35 cellular contexts compared by ENCODE assay signal in genomic region chr11:111476961-111477360, GRCh38. TPM values are rescaled to one million over a fixed set of nuclear protein-coding genes. Genes with fewer than 3 reads are reported as not detected.
"Had no signal": no experiment of that assay in that cellular context is flagged by ENCODE, and none has a peak within 500 bp of the region (broad histone marks: within the 10 kb centered on the region; RNA-seq: fewer than 3 reads in every experiment).

No MANE protein-coding gene starts in this region.

- H3K36me3 ChIP-seq: gastroesophageal sphincter, heart left ventricle, neutrophil, pancreas, stomach, thyroid gland, vagina had no signal

- DNase-seq: dorsolateral prefrontal cortex; effector CD4-positive, alpha-beta T cell; heart left ventricle; kidney; naive B cell; pancreas; retina; stimulated activated CD4-positive, alpha-beta T cell treated with anti-CD3 and anti-CD28 coated beads, Interleukin-2, amount 100 ng/mL, for 24 hours; stimulated activated CD4-positive, alpha-beta T cell treated with anti-CD3 and anti-CD28 coated beads, Interleukin-4, amount 100 ng/mL, for 24 hours; stimulated activated naive CD4-positive, alpha-beta T cell treated with Interleukin-2 at 50 U/mL for 16 hours; stomach; thyroid gland; trophoblast cell had no signal

- H3K4me1 ChIP-seq: gastroesophageal sphincter, heart left ventricle, pancreas, stomach, thyroid gland, vagina had no signal

- H3K4me3 ChIP-seq: dorsolateral prefrontal cortex, gastroesophageal sphincter, heart left ventricle, hepatocyte, lung, pancreas, stomach, thyroid gland, vagina had no signal

- H3K27ac ChIP-seq: dorsolateral prefrontal cortex, foreskin keratinocyte, gastroesophageal sphincter, heart left ventricle, hepatocyte, neutrophil, pancreas, stomach, thyroid gland, vagina had no signal

- H2AFZ ChIP-seq: hepatocyte had no signal

- H3K79me2 ChIP-seq: hepatocyte had no signal

- ATAC-seq: gastroesophageal sphincter; heart left ventricle; left lobe of liver; natural killer cell treated with Interleukin-12 subunit alpha and Interleukin-12 subunit beta and Interleukin-15 and Interleukin-18, amount 100 ng/mL, for 72 hours; pancreas; sciatic nerve; stimulated activated effector memory CD8-positive, alpha-beta T cell treated with anti-CD3 and anti-CD28 coated beads, Interleukin-12 subunit alpha, Interleukin-12 subunit beta, amount 100 ng/mL, for 72 hours had no signal

- H3K9me3 ChIP-seq: neutrophil, pancreas, thyroid gland, vagina had no signal

- H3K4me2 ChIP-seq: hepatocyte had no signal

- H3K27me3 ChIP-seq: foreskin keratinocyte, gastroesophageal sphincter, heart left ventricle, hepatocyte, neutrophil, pancreas, stomach, thyroid gland, vagina had no signal

RNA-seq across cellular contexts. Expression of gene BTG4, which starts 35.2 kb away (rescaled TPM):
- total RNA-seq: gastroesophageal sphincter; heart left ventricle; hepatocyte; kidney; left lobe of liver; liver; mononuclear cell; natural killer cell treated with Interleukin-12 subunit alpha and Interleukin-12 subunit beta and Interleukin-15 and Interleukin-18, amount 100 ng/mL, for 72 hours; neural crest cell; omental fat pad; pancreas; posterior vena cava; pulmonary artery endothelial cell; sciatic nerve; skeletal muscle tissue; stomach; subcutaneous adipose tissue; temporal lobe; thyroid gland; ureter; vagina had no signal
- polyA plus RNA-seq: esophagus, heart left ventricle, hepatocyte, liver, pancreas, stomach had no signal

RNA-seq across cellular contexts. Expression of gene HOATZ, which starts 37.6 kb away (rescaled TPM):
- total RNA-seq: fibroblast of lung; foreskin keratinocyte; gastroesophageal sphincter; heart left ventricle; hepatocyte; kidney; left lobe of liver; liver; mononuclear cell; natural killer cell treated with Interleukin-12 subunit alpha and Interleukin-12 subunit beta and Interleukin-15 and Interleukin-18, amount 100 ng/mL, for 72 hours; neural crest cell; omental fat pad; pancreas; posterior vena cava; pulmonary artery endothelial cell; sciatic nerve; skeletal muscle tissue; stomach; subcutaneous adipose tissue; thyroid gland; ureter; vagina had no signal
- polyA plus RNA-seq: esophagus, fibroblast of lung, foreskin keratinocyte, heart left ventricle, hepatocyte, liver, pancreas had no signal
